Comparison of ENCODE assay signal across 8 cellular contexts in genomic region chr11:121451178-121451981, GRCh38. TPM values are rescaled to one million over a fixed set of nuclear protein-coding genes. Genes with fewer than 3 reads are reported as not detected.
A peak's percentile ranks its signal among the peaks of the same experiment; 100 is the strongest.
DNase-seq lines count a peak whose midpoint lies in the region; ATAC-seq and TF ChIP-seq lines count a peak whose summit lies in the region.

No MANE protein-coding gene starts in this region.

- 39% methylated on average over 22 of the region's 22 CpGs for WGBS in heart right ventricle, 2 donors
- WGBS in ectodermal cell, 2 experiments = 40 to 42% methylated on average over 22 of the region's 22 CpGs

- ATAC-seq in heart right ventricle (peak in 1 of 8 donors; percentile 25), Right ventricle myocardium inferior (no peak)

- intact Hi-C loops in heart right ventricle (cut with DNase I) (loop anchor here in 7 of 10 donors (5.0 to 10.0 kb wide), 6 partner anchors 73 to 143 kb away; no protein-coding TSS in a partner anchor), Right ventricle myocardium inferior (cut with DNase I) (no loop called here), head of caudate nucleus (cut with DNase I) (loop anchor here (10.0 kb wide), 2 partner anchors 63 to 127 kb away; no protein-coding TSS in a partner anchor)

- H3K4me1 ChIP-seq in heart right ventricle (peaks cover 0 to 82% (median 5%) of the 10 kb centered on the region in 9 donors), ectodermal cell (ENCODE audit: control insufficient read depth, insufficient read depth, low read length) (peaks cover 17% of the 10 kb centered on the region)

- no peak for TF ChIP-seq RAD21 in neural cell (conservative IDR thresholded peaks at IDR 0.05)

- 0 out of 2 replicates have a peak, but pooled peaks have one; percentile 15 for TF ChIP-seq POLR2A in Raji (IDR thresholded peaks at IDR 0.05; ENCODE audit: insufficient read depth, low read depth, low read length)

- DNase-seq in heart right ventricle (no peak), Right ventricle myocardium inferior (ENCODE audit: missing footprints) (no peak), head of caudate nucleus (no peak), NOMO-1 treated with dmso at 0.1 percent for 144 hours (lab: John Stamatoyannopoulos, UW; ENCODE audit: unreplicated experiment) (no peak), NCI-H2029 treated with DMSO at 0.1 percent for 48 hours (lab: John Stamatoyannopoulos, UW) (no peak)

- TF ChIP-seq CTCF in heart right ventricle (IDR thresholded peaks at IDR 0.05) (no peak), neural cell (IDR thresholded peaks at IDR 0.05; ENCODE audit: poor library complexity, severe bottlenecking) (no peak)

- H4K20me1 ChIP-seq in neural cell (ENCODE audit: insufficient read depth) = no peaks in the 10 kb centered on the region

- H3K36me3 ChIP-seq in heart right ventricle = no peaks in the 10 kb centered on the region
- no peaks in the 10 kb centered on the region for H3K36me3 ChIP-seq in ectodermal cell (ENCODE audit: control insufficient read depth, insufficient read depth, low read length)
- no peaks in the 10 kb centered on the region for H3K36me3 ChIP-seq in neural cell (ENCODE audit: insufficient read depth, low read length)

- TF ChIP-seq EP300 in neural cell (conservative IDR thresholded peaks at IDR 0.05; ENCODE audit: poor library complexity, severe bottlenecking) = no peak

- peak overlapping the region; percentile 57 for H3K4me2 ChIP-seq in neural cell (ENCODE audit: low read length)

- H3K79me2 ChIP-seq in neural cell (replicated peaks; ENCODE audit: insufficient read depth, low read length) = no peaks in the 10 kb centered on the region

- peaks cover 0 to 26% (median 14%) of the 10 kb centered on the region in 7 donors for H3K27me3 ChIP-seq in heart right ventricle
- H3K27me3 ChIP-seq in ectodermal cell (ENCODE audit: control insufficient read depth, insufficient read depth, low read length, poor library complexity, severe bottlenecking) = peaks cover 4% of the 10 kb centered on the region
- no peaks in the 10 kb centered on the region for H3K27me3 ChIP-seq in neural cell (ENCODE audit: insufficient read depth, low read depth, low read length)

- H3K9ac ChIP-seq in neural cell (ENCODE audit: low read length) = peak overlapping the region; percentile 40

- no peaks in the 10 kb centered on the region for H3K9me3 ChIP-seq in heart right ventricle
- H3K9me3 ChIP-seq in ectodermal cell (ENCODE audit: control insufficient read depth, low read length) = no peaks in the 10 kb centered on the region
- H3K9me3 ChIP-seq in neural cell (ENCODE audit: low read length) = no peaks in the 10 kb centered on the region

- H3F3A ChIP-seq in neural cell (ENCODE audit: insufficient read depth, low read length, poor library complexity, severe bottlenecking) = no peaks in the 10 kb centered on the region

- no peak overlapping the region for H2AFZ ChIP-seq in neural cell (ENCODE audit: low read depth, low read length)

- H3K4me3 ChIP-seq in heart right ventricle (peak overlapping the region in 9 of 10 donors; percentile 61 to 89 (median 75)), ectodermal cell (ENCODE audit: insufficient read depth, low read depth, low read length) (peak overlapping the region; percentile 92), neural cell (ENCODE audit: low read length) (peak overlapping the region; percentile 98)

- H3K9me2 ChIP-seq in neural cell (ENCODE audit: insufficient read depth, low read length) = no peaks in the 10 kb centered on the region

- H3K27ac ChIP-seq in heart right ventricle (peak overlapping the region in 3 of 10 donors; percentile 12 to 90 (median 21)), ectodermal cell (ENCODE audit: insufficient read depth, low read depth, low read length, poor library complexity, severe bottlenecking) (no peak overlapping the region), neural cell (ENCODE audit: low read length) (no peak overlapping the region)

TF ChIP-seq in neural cell, 6 proteins besides CTCF, POLR2A, EP300 and RAD21:
- no peak for TF ChIP-seq POLR2AphosphoS5 (IDR thresholded peaks at IDR 0.05)
- no peak for TF ChIP-seq TAF1 (IDR thresholded peaks at IDR 0.05; ENCODE audit: low read depth)
- no peak for TF ChIP-seq MXI1 (conservative IDR thresholded peaks at IDR 0.05; ENCODE audit: poor library complexity, severe bottlenecking)
- TF ChIP-seq EZH2 (IDR thresholded peaks at IDR 0.05; ENCODE audit: borderline replicate concordance, insufficient read depth, low read length, poor library complexity, severe bottlenecking) = no peak
- no peak for TF ChIP-seq SMC3 (conservative IDR thresholded peaks at IDR 0.05; ENCODE audit: poor library complexity)
- TF ChIP-seq REST (IDR thresholded peaks at IDR 0.05; ENCODE audit: borderline replicate concordance) = no peak

RNA-seq across cellular contexts. Expression of gene SORL1, which starts 0.7 kb away (rescaled TPM):
- total RNA-seq in heart right ventricle (10 to 100 TPM in 3 of 10 donors, 1 to 10 TPM in 7; 4.7 to 15.1 (median 9.0) TPM), Right ventricle myocardium inferior (6.1 TPM)
- polyA plus RNA-seq in heart right ventricle (under 1 TPM; 0.26 to 0.51 TPM), neural cell (6.5 and 6.9 TPM in 2 replicates)
- 19.2 TPM for polyA plus RNA-seq in ectodermal cell (2013, experiment 1 of 4)
- 24.2 TPM for polyA plus RNA-seq in ectodermal cell (2013, experiment 2 of 4)
- polyA plus RNA-seq in ectodermal cell (2013, experiment 3 of 4) = 16.9 TPM
- polyA plus RNA-seq in ectodermal cell (2013, experiment 4 of 4) = 21.6 TPM
- 23.6 and 27.2 TPM in 2 replicates for polyA minus RNA-seq in neural cell
